35 cellular contexts compared by ENCODE assay signal in the genomic region with DNA sequence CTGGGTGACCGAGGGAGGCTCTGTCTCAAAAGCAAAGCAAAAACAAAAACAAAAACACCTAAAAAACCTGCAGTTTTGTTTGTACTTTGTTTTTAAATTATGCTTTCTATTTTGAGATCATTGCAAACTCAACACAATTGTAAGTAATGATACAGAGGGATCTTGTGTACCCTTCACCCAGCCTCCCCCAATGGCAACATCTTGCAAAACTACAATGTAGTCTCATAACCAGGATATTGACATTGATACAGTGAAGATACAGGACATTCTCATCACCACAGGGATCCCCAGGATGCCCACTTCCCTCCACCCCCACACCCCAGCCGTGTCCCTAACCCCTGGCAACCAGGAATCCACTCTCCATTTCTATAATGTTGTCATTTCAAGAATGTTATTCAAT. TPM values are rescaled to one million over a fixed set of nuclear protein-coding genes. Genes with fewer than 3 reads are reported as not detected.
"Had no signal": no experiment of that assay in that cellular context is flagged by ENCODE, and none has a peak within 500 bp of the region (broad histone marks: within the 10 kb centered on the region; RNA-seq: fewer than 3 reads in every experiment).

No MANE protein-coding gene starts in this region.

- H3K4me3 ChIP-seq: MG63, Peyer's patch, SJSA1 had no signal

- H3K4me2 ChIP-seq: SK-N-SH had no signal

- FAIRE-seq: TTC549 had no signal

- DNase-seq: activated CD4-positive, alpha-beta T cell treated with anti-CD3 and anti-CD28 coated beads, Interleukin-2, amount 10 ng/mL, durations not matched to agents 24 days and 14 days; activated CD4-positive, alpha-beta T cell treated with anti-CD3 and anti-CD28 coated beads, Interleukin-2, amount 50 U/mL, for 4 hours; activated CD8-positive, alpha-beta T cell treated with anti-CD3 and anti-CD28 coated beads for 36 hours; activated effector memory CD4-positive, alpha-beta T cell treated with anti-CD3 and anti-CD28 coated beads, Interleukin-2, amount 50 U/mL, for 16 hours; activated naive CD4-positive, alpha-beta T cell; activated naive CD4-positive, alpha-beta T cell treated with anti-CD3 and anti-CD28 coated beads, Interleukin-2, amount 50 U/mL, for 16 hours; activated naive CD8-positive, alpha-beta T cell treated with anti-CD3 and anti-CD28 coated beads for 36 hours; activated T-cell treated with anti-CD3 and anti-CD28 coated beads, Interleukin-2, amount 50 U/mL, for 1 hour; activated T-cell treated with anti-CD3 and anti-CD28 coated beads, Interleukin-2, amount 50 U/mL, for 72 hours; amniotic stem cell; aorta; brain microvascular endothelial cell; central memory CD4-positive, alpha-beta T cell; MG63; NCI-H1048; NCI-H1105 treated with DMSO at 0.1 percent for 48 hours; NCI-H1436; NCI-H1694; NCI-H1930; NCI-H2081 treated with DMSO at 0.1 percent for 48 hours; NCI-H510A; NCI-H526; NCI-H748 treated with DMSO at 0.1 percent for 48 hours; NK-92 treated with Interleukin-12 subunit alpha and Interleukin-12 subunit beta, amount 100 ng/mL, for 24 hours; PC-3; Peyer's patch; RPMI8226; SHP77 treated with DMSO at 0.1 percent for 48 hours; SK-N-SH had no signal

- H3K36me3 Mint-ChIP-seq: activated naive CD8-positive, alpha-beta T cell treated with anti-CD3 and anti-CD28 coated beads for 36 hours had no signal

- H3K4me1 Mint-ChIP-seq: activated CD4-positive, alpha-beta T cell treated with anti-CD3 and anti-CD28 coated beads, Interleukin-2, amount 10 ng/mL, durations not matched to agents 24 days and 14 days; activated naive CD8-positive, alpha-beta T cell treated with anti-CD3 and anti-CD28 coated beads for 36 hours; activated T-helper 17 cell treated with anti-CD3 and anti-CD28 coated beads, Interleukin-2, amount 50 U/mL, for 72 hours had no signal

- H3K27ac Mint-ChIP-seq: activated CD4-positive, alpha-beta T cell treated with anti-CD3 and anti-CD28 coated beads, Interleukin-2, amount 10 ng/mL, durations not matched to agents 24 days and 14 days; activated CD8-positive, alpha-beta T cell treated with anti-CD3 and anti-CD28 coated beads for 36 hours; activated naive CD8-positive, alpha-beta T cell treated with anti-CD3 and anti-CD28 coated beads for 36 hours; activated T-cell treated with anti-CD3 and anti-CD28 coated beads, Interleukin-2, amount 50 U/mL, for 72 hours; activated T-helper 17 cell treated with anti-CD3 and anti-CD28 coated beads, Interleukin-2, amount 50 U/mL, for 72 hours; T-helper 1 cell treated with Interleukin-12 subunit alpha and Interleukin-12 subunit beta and Interleukin-4 antibody, amounts not matched to agents 30 μg/mL and 1 μg/mL, for 36 hours; T-helper 2 cell treated with Interferon-gamma antibody and Interleukin-4, amounts not matched to agents 5 μg/mL and 100 μg/mL, for 36 hours had no signal

- ATAC-seq: activated CD8-positive, alpha-beta T cell treated with anti-CD3 and anti-CD28 coated beads for 36 hours; activated T-cell treated with anti-CD3 and anti-CD28 coated beads, Interleukin-2, amount 50 U/mL, for 72 hours; activated T-helper 17 cell treated with anti-CD3 and anti-CD28 coated beads, Interleukin-2, amount 50 U/mL, for 72 hours; PC-3 had no signal

- H3K9ac ChIP-seq: SK-N-SH had no signal

- H3K36me3 ChIP-seq: brain microvascular endothelial cell, MG63, Peyer's patch, SJSA1 had no signal

- H3K27ac ChIP-seq: brain microvascular endothelial cell, Peyer's patch, SJSA1 had no signal

- H3K9me3 ChIP-seq: Peyer's patch, SJSA1, SK-N-SH had no signal

- H3K9me3 Mint-ChIP-seq: activated CD4-positive, alpha-beta T cell treated with anti-CD3 and anti-CD28 coated beads, Interleukin-2, amount 10 ng/mL, durations not matched to agents 24 days and 14 days; activated CD8-positive, alpha-beta T cell treated with anti-CD3 and anti-CD28 coated beads for 36 hours; activated naive CD8-positive, alpha-beta T cell treated with anti-CD3 and anti-CD28 coated beads for 36 hours; activated T-cell treated with anti-CD3 and anti-CD28 coated beads, Interleukin-2, amount 50 U/mL, for 72 hours; activated T-helper 17 cell treated with anti-CD3 and anti-CD28 coated beads, Interleukin-2, amount 50 U/mL, for 72 hours; T-helper 1 cell treated with Interleukin-12 subunit alpha and Interleukin-12 subunit beta and Interleukin-4 antibody, amounts not matched to agents 30 μg/mL and 1 μg/mL, for 36 hours; T-helper 2 cell treated with Interferon-gamma antibody and Interleukin-4, amounts not matched to agents 5 μg/mL and 100 μg/mL, for 36 hours had no signal

- H3K27me3 ChIP-seq: brain microvascular endothelial cell, Peyer's patch, SJSA1 had no signal

- H3K4me1 ChIP-seq: Peyer's patch, SJSA1 had no signal

- H3K4me3 Mint-ChIP-seq: activated CD4-positive, alpha-beta T cell treated with anti-CD3 and anti-CD28 coated beads, Interleukin-2, amount 10 ng/mL, durations not matched to agents 24 days and 14 days; activated CD8-positive, alpha-beta T cell treated with anti-CD3 and anti-CD28 coated beads for 36 hours; activated naive CD8-positive, alpha-beta T cell treated with anti-CD3 and anti-CD28 coated beads for 36 hours; activated T-cell treated with anti-CD3 and anti-CD28 coated beads, Interleukin-2, amount 50 U/mL, for 72 hours; activated T-helper 17 cell treated with anti-CD3 and anti-CD28 coated beads, Interleukin-2, amount 50 U/mL, for 72 hours; T-helper 1 cell treated with Interleukin-12 subunit alpha and Interleukin-12 subunit beta and Interleukin-4 antibody, amounts not matched to agents 30 μg/mL and 1 μg/mL, for 36 hours; T-helper 2 cell treated with Interferon-gamma antibody and Interleukin-4, amounts not matched to agents 5 μg/mL and 100 μg/mL, for 36 hours had no signal

RNA-seq across cellular contexts. Expression of a gene that starts 10.4 kb away (rescaled TPM):
- total RNA-seq: activated CD4-positive, alpha-beta T cell treated with anti-CD3 and anti-CD28 coated beads, Interleukin-2, amount 10 ng/mL, durations not matched to agents 24 days and 14 days; activated CD8-positive, alpha-beta memory T cell treated with anti-CD3 and anti-CD28 coated beads for 36 hours; activated naive CD8-positive, alpha-beta T cell treated with anti-CD3 and anti-CD28 coated beads for 36 hours; activated T-cell treated with anti-CD3 and anti-CD28 coated beads, Interleukin-2, amount 50 U/mL, for 72 hours; PC-3; SJSA1 had no signal
- polyA plus RNA-seq: SK-N-SH had no signal

RNA-seq across cellular contexts. Expression of a gene that starts 11.9 kb away (rescaled TPM):
- total RNA-seq: PC-3, SJSA1 had no signal
